ENCODE assay signal across 15 cellular contexts in the genomic region with DNA sequence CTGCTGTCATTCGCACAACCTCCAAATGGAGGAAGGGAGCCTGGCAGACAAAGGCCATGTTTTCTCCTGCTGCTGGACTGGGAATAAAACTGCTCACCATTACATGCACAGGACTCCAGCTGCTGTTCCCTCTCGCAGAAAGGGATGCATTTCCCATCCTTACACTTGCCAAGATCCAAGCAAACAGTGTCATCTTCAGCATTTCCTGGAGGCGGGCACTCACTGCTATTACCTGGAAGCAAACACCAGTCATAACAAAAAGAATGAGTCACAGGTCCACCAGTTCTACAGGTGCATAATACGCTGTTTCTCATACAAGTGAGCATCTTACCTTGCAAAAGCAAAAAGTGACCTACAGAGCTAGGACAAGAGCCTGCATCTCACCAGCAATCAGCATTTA. TPM values are rescaled to one million over a fixed set of nuclear protein-coding genes. Genes with fewer than 3 reads are reported as not detected.
DNase-seq lines count a peak whose midpoint lies in the region; ATAC-seq and TF ChIP-seq lines count a peak whose summit lies in the region.
"Had no signal": no experiment of that assay in that cellular context is flagged by ENCODE, and none has a peak within 500 bp of the region (broad histone marks: within the 10 kb centered on the region; RNA-seq: fewer than 3 reads in every experiment).

No MANE protein-coding gene starts in this region.

- H3K79me2 ChIP-seq in mammary epithelial cell (ENCODE audit: insufficient read depth, low read length): no peaks in the 10 kb centered on the region
- H3K79me2 ChIP-seq: parathyroid adenoma had no signal

- no peak overlapping the region for H3K4me3 ChIP-seq in mammary epithelial cell (replicated peaks in 1 of 3; ENCODE audit: insufficient read depth in 1 of 3, low read depth in 2 of 3, low read length in 3 of 3)
- H3K4me3 ChIP-seq: SJSA1 had no signal

- H3K27me3 Mint-ChIP-seq in activated naive CD4-positive, alpha-beta T cell treated with anti-CD3 and anti-CD28 coated beads for 36 hours (ENCODE audit: low read depth): no peaks in the 10 kb centered on the region
- H3K27me3 Mint-ChIP-seq in stimulated activated naive B cell treated with anti-CD40 and anti-IgM and Interleukin-4, amounts not matched to agents 10 μg/mL and 1 μg/mL and 100 μg/mL, for 72 hours: no peaks in the 10 kb centered on the region
- peaks cover 1% of the 10 kb centered on the region for H3K27me3 Mint-ChIP-seq in endothelial cell (ENCODE audit: unreplicated experiment)
- H3K27me3 Mint-ChIP-seq: B cell had no signal

- no peaks in the 10 kb centered on the region for H3K9me3 Mint-ChIP-seq in activated naive CD4-positive, alpha-beta T cell treated with anti-CD3 and anti-CD28 coated beads for 36 hours
- no peaks in the 10 kb centered on the region for H3K9me3 Mint-ChIP-seq in stimulated activated naive B cell treated with anti-CD40 and anti-IgM and Interleukin-4, amounts not matched to agents 10 μg/mL and 1 μg/mL and 100 μg/mL, for 72 hours
- no peaks in the 10 kb centered on the region for H3K9me3 Mint-ChIP-seq in endothelial cell (ENCODE audit: unreplicated experiment)

- peaks cover 31% of the 10 kb centered on the region for H3K4me1 Mint-ChIP-seq in activated naive CD4-positive, alpha-beta T cell treated with anti-CD3 and anti-CD28 coated beads for 36 hours (ENCODE audit: low read depth)
- peaks cover 7 to 12% of the 10 kb centered on the region in 2 donors for H3K4me1 Mint-ChIP-seq in stimulated activated naive B cell treated with anti-CD40 and anti-IgM and Interleukin-4, amounts not matched to agents 10 μg/mL and 1 μg/mL and 100 μg/mL, for 72 hours
- H3K4me1 Mint-ChIP-seq in endothelial cell (ENCODE audit: unreplicated experiment): no peaks in the 10 kb centered on the region
- H3K4me1 Mint-ChIP-seq: B cell had no signal

- no TSS peak for BruUV-seq in mammary epithelial cell (replicated peaks; lab: Mats Ljungman, UMichigan)

- no peak for ATAC-seq in stimulated activated naive B cell treated with anti-CD40 and anti-IgM and Interleukin-4, amounts not matched to agents 10 μg/mL and 1 μg/mL and 100 μg/mL, for 72 hours (replicated peaks)

- peaks cover 25% of the 10 kb centered on the region for H3K36me3 ChIP-seq in mammary epithelial cell (ENCODE audit: insufficient read depth, low read length)

- CTCF ChIA-PET in activated naive CD4-positive, alpha-beta T cell treated with anti-CD3 and anti-CD28 coated beads for 36 hours (lab: Charles Lee): no interaction called here
- CTCF ChIA-PET in mammary epithelial cell (lab: Charles Lee; ENCODE audit: low non-redundant PET): no interaction called here

- no peaks in the 10 kb centered on the region for H4K20me1 ChIP-seq in mammary epithelial cell (ENCODE audit: insufficient read depth, low read length)

- no peak overlapping the region for H2AFZ ChIP-seq in mammary epithelial cell (ENCODE audit: low read depth, low read length)
- H2AFZ ChIP-seq: parathyroid adenoma had no signal

- H3K4me3 Mint-ChIP-seq in activated naive CD4-positive, alpha-beta T cell treated with anti-CD3 and anti-CD28 coated beads for 36 hours: no peak overlapping the region
- no peak overlapping the region for H3K4me3 Mint-ChIP-seq in stimulated activated naive B cell treated with anti-CD40 and anti-IgM and Interleukin-4, amounts not matched to agents 10 μg/mL and 1 μg/mL and 100 μg/mL, for 72 hours
- H3K4me3 Mint-ChIP-seq in endothelial cell (ENCODE audit: unreplicated experiment): no peak overlapping the region
- H3K4me3 Mint-ChIP-seq: B cell had no signal

- in situ Hi-C loops in mammary epithelial cell (cut with MboI; ENCODE audit: low sequenced_read_pairs in 2 of 2): no loop called here

- TF ChIP-seq CTCF in mammary epithelial cell (conservative IDR thresholded peaks at IDR 0.05 in 1 of 2, IDR thresholded peaks at IDR 0.05 in 1 of 2; ENCODE audit: extremely low read depth in 1 of 2, insufficient read depth in 1 of 2, low read depth in 1 of 2, low read length in 2 of 2): no peak
- no peak for TF ChIP-seq CTCF in endothelial cell (IDR thresholded peaks at IDR 0.05; ENCODE audit: unreplicated experiment)

- no peak overlapping the region for H3K9ac ChIP-seq in mammary epithelial cell (ENCODE audit: insufficient read depth, low read length)
- H3K9ac ChIP-seq: parathyroid adenoma had no signal

- H3K9me3 ChIP-seq in mammary epithelial cell (replicated peaks; ENCODE audit: insufficient read depth, low read length): no peaks in the 10 kb centered on the region
- H3K9me3 ChIP-seq: SJSA1 had no signal

- DNase-seq in activated naive CD4-positive, alpha-beta T cell treated with anti-CD3 and anti-CD28 coated beads for 36 hours: peak; percentile 35
- no peak for DNase-seq in activated naive CD4-positive, alpha-beta T cell treated with anti-CD3 and anti-CD28 coated beads, Interleukin-2, amount 50 U/mL, for 16 hours
- peak; percentile 77 for DNase-seq in NCI-H2196 treated with DMSO at 0.1 percent for 48 hours (lab: John Stamatoyannopoulos, UW; ENCODE audit: unreplicated experiment)
- peak; percentile 46 for DNase-seq in mammary epithelial cell
- DNase-seq in stimulated activated naive B cell treated with anti-CD40 and anti-IgM and Interleukin-4, amounts not matched to agents 10 μg/mL and 1 μg/mL and 100 μg/mL, for 72 hours: no peak
- no peak for DNase-seq in cerebellum (ENCODE audit: low spot score)
- DNase-seq in endothelial cell (ENCODE audit: low spot score): no peak
- no peak for DNase-seq in central memory CD4-positive, alpha-beta T cell
- DNase-seq: activated effector memory CD4-positive, alpha-beta T cell treated with anti-CD3 and anti-CD28 coated beads, Interleukin-2, amount 50 U/mL, for 16 hours; HCEC 1CT; mesendoderm; NCI-H774 had no signal

- intact Hi-C loops in activated naive CD4-positive, alpha-beta T cell treated with anti-CD3 and anti-CD28 coated beads for 36 hours (cut with micrococcal nuclease): no loop called here
- intact Hi-C loops in mammary epithelial cell (cut with micrococcal nuclease): no loop called here

- dilution Hi-C loops in mammary epithelial cell (cut with HindIII; ENCODE audit: low sequenced_read_pairs): loop anchor here (10.0 kb wide), 1 partner anchor 538 kb away; no protein-coding TSS in a partner anchor

- peaks cover 24% of the 10 kb centered on the region for H3K36me3 Mint-ChIP-seq in activated naive CD4-positive, alpha-beta T cell treated with anti-CD3 and anti-CD28 coated beads for 36 hours (ENCODE audit: low read depth)
- H3K36me3 Mint-ChIP-seq in stimulated activated naive B cell treated with anti-CD40 and anti-IgM and Interleukin-4, amounts not matched to agents 10 μg/mL and 1 μg/mL and 100 μg/mL, for 72 hours: peaks cover 38 to 66% of the 10 kb centered on the region in 2 donors
- peaks cover 29% of the 10 kb centered on the region for H3K36me3 Mint-ChIP-seq in endothelial cell (ENCODE audit: low read depth, unreplicated experiment)

- no peaks in the 10 kb centered on the region for H3K27me3 ChIP-seq in mammary epithelial cell (ENCODE audit: insufficient read depth, low read length)
- H3K27me3 ChIP-seq: SJSA1 had no signal

- no peak overlapping the region for H3K4me2 ChIP-seq in mammary epithelial cell (ENCODE audit: insufficient read depth, low read depth, low read length)

- H3K27ac ChIP-seq in mammary epithelial cell (ENCODE audit: insufficient read depth, low read depth, low read length): no peak overlapping the region
- H3K27ac ChIP-seq: parathyroid adenoma, SJSA1 had no signal

- 91% methylated on average over 4 of the region's 4 CpGs for WGBS in mammary epithelial cell (ENCODE audit: low coverage, missing lambda C conversion rate)

- peak overlapping the region; percentile 43 for H3K27ac Mint-ChIP-seq in activated naive CD4-positive, alpha-beta T cell treated with anti-CD3 and anti-CD28 coated beads for 36 hours
- peak overlapping the region; percentile 75 for H3K27ac Mint-ChIP-seq in stimulated activated naive B cell treated with anti-CD40 and anti-IgM and Interleukin-4, amounts not matched to agents 10 μg/mL and 1 μg/mL and 100 μg/mL, for 72 hours
- no peak overlapping the region for H3K27ac Mint-ChIP-seq in endothelial cell (ENCODE audit: unreplicated experiment)

- no peaks in the 10 kb centered on the region for H3K4me1 ChIP-seq in mammary epithelial cell (ENCODE audit: insufficient read depth, low read length)
- H3K4me1 ChIP-seq: parathyroid adenoma had no signal

RNA-seq across cellular contexts. Expression of gene IAH1, which starts 22.7 kb away (rescaled TPM):
- total RNA-seq in activated naive CD4-positive, alpha-beta T cell treated with anti-CD3 and anti-CD28 coated beads for 36 hours: 10 to 100 TPM; 65.4 to 70.2 TPM
- total RNA-seq in mammary epithelial cell (10 to 100 TPM; 26.3 to 53.1 TPM), cerebellum (38.7 TPM), endothelial cell (ENCODE audit: unreplicated experiment) (37.5 TPM)
- polyA plus RNA-seq in mammary epithelial cell: 57.0 TPM
- 63.5 TPM for polyA minus RNA-seq in mammary epithelial cell

RNA-seq across cellular contexts. Expression of gene ADAM17, which starts 58.6 kb away (rescaled TPM):
- 10 to 100 TPM; 10.5 to 11.0 TPM for total RNA-seq in activated naive CD4-positive, alpha-beta T cell treated with anti-CD3 and anti-CD28 coated beads for 36 hours
- total RNA-seq in mammary epithelial cell (10 to 100 TPM; 39.5 to 74.3 TPM), cerebellum (33.4 TPM), endothelial cell (ENCODE audit: unreplicated experiment) (39.7 TPM)
- polyA plus RNA-seq in mammary epithelial cell: 12.8 TPM
- polyA minus RNA-seq in mammary epithelial cell: 6.2 TPM

Comparison
In these comparisons a context has a peak if more than half of its experiments do, and no peak if none do; other contexts are left out.
1. DNase-seq: peak in activated naive CD4-positive, alpha-beta T cell treated with anti-CD3 and anti-CD28 coated beads for 36 hours (single experiment), NCI-H2196 treated with DMSO at 0.1 percent for 48 hours (single experiment) and mammary epithelial cell (single experiment); none in activated naive CD4-positive, alpha-beta T cell treated with anti-CD3 and anti-CD28 coated beads, Interleukin-2, amount 50 U/mL, for 16 hours (single experiment), stimulated activated naive B cell treated with anti-CD40 and anti-IgM and Interleukin-4, amounts not matched to agents 10 μg/mL and 1 μg/mL and 100 μg/mL, for 72 hours (single experiment), cerebellum (single experiment), endothelial cell (single experiment) and central memory CD4-positive, alpha-beta T cell (single experiment).